In the genomic region with DNA sequence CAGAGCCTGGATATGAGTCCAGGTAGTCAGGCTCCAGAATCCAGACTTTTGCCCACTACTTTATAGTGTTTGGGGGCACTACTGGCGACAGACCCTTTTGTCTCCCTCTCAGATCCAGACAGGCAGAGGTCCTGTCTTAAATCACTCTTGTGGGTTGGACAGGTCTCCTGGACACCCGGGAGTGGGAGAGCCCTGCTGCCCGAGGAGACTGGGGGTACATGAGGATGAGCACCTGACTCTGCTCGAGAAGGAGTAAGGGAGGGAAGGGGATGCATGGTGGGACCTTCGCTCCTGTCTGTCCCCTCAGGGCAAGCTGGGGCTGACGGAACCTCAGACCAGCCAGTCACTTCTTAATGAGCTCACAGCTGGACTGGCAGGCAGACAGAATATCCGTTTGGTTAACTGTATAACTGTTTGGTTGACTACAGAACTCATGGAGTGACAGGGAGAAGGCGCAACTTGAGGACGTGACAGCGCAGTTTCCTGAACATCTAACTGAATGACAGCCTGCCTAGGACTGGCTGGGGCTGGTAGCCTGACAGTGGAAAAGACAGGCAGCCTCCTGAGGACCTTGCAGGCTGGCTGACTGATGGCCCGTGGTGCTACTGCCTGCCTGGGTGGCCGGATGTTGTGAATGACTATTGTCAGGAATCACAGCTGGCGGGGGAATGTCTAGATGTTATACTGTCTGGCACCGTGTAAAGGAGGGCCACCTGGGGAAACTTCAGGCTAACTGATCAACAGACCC, we compare ENCODE assay signal across 10 cellular contexts. TPM values are rescaled to one million over a fixed set of nuclear protein-coding genes. Genes with fewer than 3 reads are reported as not detected.
DNase-seq lines count a peak whose midpoint lies in the region; ATAC-seq, FAIRE-seq and TF ChIP-seq lines count a peak whose summit lies in the region.
"Had no signal": no experiment of that assay in that cellular context is flagged by ENCODE, and none has a peak within 500 bp of the region (broad histone marks: within the 10 kb centered on the region; RNA-seq: fewer than 3 reads in every experiment).

No MANE protein-coding gene starts in this region.

- TF ChIP-seq CTCF in Caco-2 (IDR thresholded peaks at IDR 0.05; ENCODE audit: insufficient read depth in 1 of 2, low read depth in 1 of 2, low read length in 1 of 2, severe bottlenecking in 1 of 2, unreplicated experiment in 1 of 2), result no peak
- TF ChIP-seq CTCF in astrocyte (IDR thresholded peaks at IDR 0.05; ENCODE audit: insufficient read depth, low read depth, low read length), result no peak
- TF ChIP-seq CTCF in neural crest cell (conservative IDR thresholded peaks at IDR 0.05), result no peak

- POLR2A ChIA-PET in Caco-2 (lab: Charles Lee), result interaction anchor here (1.9 kb wide), 1 partner anchor 19 kb away, joined by 16 read pairs; no protein-coding TSS in a partner anchor

- H3K36me3 Mint-ChIP-seq in Caco-2 (ENCODE audit: insufficient read depth, unreplicated experiment), result peaks cover 18% of the 10 kb centered on the region
- no peaks in the 10 kb centered on the region for H3K36me3 Mint-ChIP-seq in IgD-negative memory B cell
- H3K36me3 Mint-ChIP-seq in astrocyte (ENCODE audit: low read depth, unreplicated experiment), result no peaks in the 10 kb centered on the region
- peaks cover 8% of the 10 kb centered on the region for H3K36me3 Mint-ChIP-seq in neural crest cell (ENCODE audit: low read depth)

- no peak for FAIRE-seq in astrocyte (lab: Jason Lieb, UNC)

- ATAC-seq in HG03342 (IDR thresholded peaks at IDR 0.05; ENCODE audit: unreplicated experiment), result no peak
- no peak for ATAC-seq in GM18858 (IDR thresholded peaks at IDR 0.05; ENCODE audit: unreplicated experiment)

- in situ Hi-C loops in KBM-7 (cut with MboI; ENCODE audit: low pct_unique_long_range_greater_than_20kb, low sequenced_read_pairs), result no loop called here

- peak overlapping the region; percentile 91 for H3K9ac ChIP-seq in astrocyte (ENCODE audit: low read length)

- H3K79me2 ChIP-seq in astrocyte (ENCODE audit: insufficient read depth, low read length), result peaks cover 27% of the 10 kb centered on the region

- no TSS peak for BruUV-seq in Caco-2 (replicated peaks; lab: Mats Ljungman, UMichigan)

- H3K9me3 ChIP-seq in Caco-2, result no peaks in the 10 kb centered on the region
- H3K9me3 ChIP-seq in astrocyte (ENCODE audit: insufficient read depth, low read depth, low read length), result no peaks in the 10 kb centered on the region
- H3K9me3 ChIP-seq: MG63, prostate gland had no signal

- H3K27ac Mint-ChIP-seq in Caco-2 (ENCODE audit: unreplicated experiment) (no peak overlapping the region), IgD-negative memory B cell (peak overlapping the region in 2 of 3 donors; percentile 41 to 73), astrocyte (ENCODE audit: unreplicated experiment) (peak overlapping the region; percentile 67), neural crest cell (ENCODE audit: unreplicated experiment) (no peak overlapping the region)

- H2AFZ ChIP-seq in astrocyte (ENCODE audit: low read depth, low read length), result peak overlapping the region; percentile 78

- H3K27me3 Mint-ChIP-seq in Caco-2 (ENCODE audit: insufficient read depth, unreplicated experiment), result no peaks in the 10 kb centered on the region
- no peaks in the 10 kb centered on the region for H3K27me3 Mint-ChIP-seq in IgD-negative memory B cell
- no peaks in the 10 kb centered on the region for H3K27me3 Mint-ChIP-seq in astrocyte (ENCODE audit: low read depth, unreplicated experiment)
- peaks cover 6% of the 10 kb centered on the region for H3K27me3 Mint-ChIP-seq in neural crest cell (ENCODE audit: low read depth)

- peak overlapping the region; percentile 97 for H3K4me2 ChIP-seq in astrocyte (ENCODE audit: low read length)

- H3K4me1 ChIP-seq in Caco-2 (no peaks in the 10 kb centered on the region), astrocyte (ENCODE audit: insufficient read depth, low read length) (peaks cover 7% of the 10 kb centered on the region)
- H3K4me1 ChIP-seq: prostate gland had no signal

- CTCF ChIA-PET in Caco-2 (lab: Charles Lee), result interaction anchor here (0.6 to 1.7 kb wide), 2 partner anchors 47 to 119 kb away, joined by 3 to 5 read pairs; no protein-coding TSS in a partner anchor

- no peaks in the 10 kb centered on the region for H3K9me3 Mint-ChIP-seq in Caco-2 (ENCODE audit: unreplicated experiment)
- no peaks in the 10 kb centered on the region for H3K9me3 Mint-ChIP-seq in IgD-negative memory B cell
- H3K9me3 Mint-ChIP-seq in astrocyte (ENCODE audit: unreplicated experiment), result no peaks in the 10 kb centered on the region
- no peaks in the 10 kb centered on the region for H3K9me3 Mint-ChIP-seq in neural crest cell

- H3K36me3 ChIP-seq in Caco-2 (ENCODE audit: control insufficient read depth, insufficient read depth, low read length) (no peaks in the 10 kb centered on the region), astrocyte (ENCODE audit: insufficient read depth, low read length) (peaks cover 2% of the 10 kb centered on the region)
- H3K36me3 ChIP-seq: prostate gland had no signal

- H3K4me3 ChIP-seq in Caco-2 (ENCODE audit: low read depth, low read length) (peak overlapping the region; percentile 69; the same call in 1 of the 2 replicates), astrocyte (ENCODE audit: insufficient read depth, low read depth, low read length) (no peak overlapping the region)

- H4K20me1 ChIP-seq in astrocyte (ENCODE audit: insufficient read depth, low read length), result no peaks in the 10 kb centered on the region

- H3K4me3 Mint-ChIP-seq in Caco-2 (ENCODE audit: unreplicated experiment) (peak overlapping the region; percentile 85), IgD-negative memory B cell (peak overlapping the region in 3 of 4 donors; percentile 31 to 78 (median 77)), astrocyte (ENCODE audit: unreplicated experiment) (peak overlapping the region; percentile 40), neural crest cell (peak overlapping the region; percentile 57)

- H3K27me3 ChIP-seq in Caco-2 (replicated peaks; ENCODE audit: control insufficient read depth, insufficient read depth, low read length) (no peaks in the 10 kb centered on the region), astrocyte (ENCODE audit: insufficient read depth, low read length) (no peaks in the 10 kb centered on the region)
- H3K27me3 ChIP-seq: MG63 had no signal

- intact Hi-C loops in Caco-2 (cut with micrococcal nuclease; ENCODE audit: unreplicated experiment), result loop anchor here (5.0 kb wide), 1 partner anchor 107 kb away; a partner anchor contains a TSS

- peaks cover 7% of the 10 kb centered on the region for H3K4me1 Mint-ChIP-seq in Caco-2 (ENCODE audit: low read depth, unreplicated experiment)
- H3K4me1 Mint-ChIP-seq in IgD-negative memory B cell, result peaks cover 0 to 13% (median 7%) of the 10 kb centered on the region in 3 donors
- peaks cover 8% of the 10 kb centered on the region for H3K4me1 Mint-ChIP-seq in astrocyte (ENCODE audit: low read depth, unreplicated experiment)
- H3K4me1 Mint-ChIP-seq in neural crest cell, result peaks cover 34% of the 10 kb centered on the region

- H3K27ac ChIP-seq in astrocyte (ENCODE audit: low read depth, low read length), result no peak overlapping the region

- DNase-seq in Caco-2 (no peak), astrocyte (ENCODE audit: low read depth) (no peak), neural crest cell (ENCODE audit: low read depth, low spot score) (no peak), NCI-H524 (lab: John Stamatoyannopoulos, UW) (no peak), KBM-7 (no peak)
- DNase-seq: MG63 had no signal

RNA-seq across cellular contexts. Expression of a gene that starts 1.6 kb away (rescaled TPM):
- total RNA-seq in Caco-2 (2022), result 13.9 and 15.8 TPM in 2 replicates
- polyA plus RNA-seq in IgD-negative memory B cell, result 8.6 TPM
- 3.5 and 4.9 TPM in 2 replicates for total RNA-seq in astrocyte
- total RNA-seq in neural crest cell, result 20.4 and 20.8 TPM in 2 replicates

RNA-seq across cellular contexts. Expression of a gene that starts 11.4 kb away (rescaled TPM):
- total RNA-seq in Caco-2 (2022) (0.39 and 0.43 TPM in 2 replicates), astrocyte (0.75 and 1.1 TPM in 2 replicates), neural crest cell (0.64 and 0.70 TPM in 2 replicates)
- 26.5 TPM for polyA plus RNA-seq in IgD-negative memory B cell

Comparison
In these comparisons a context has a peak if more than half of its experiments do, and no peak if none do; other contexts are left out.
1. H3K27ac Mint-ChIP-seq: peak in IgD-negative memory B cell (2 of 3) and astrocyte (single experiment); none in Caco-2 (single experiment) and neural crest cell (single experiment).
2. Peak in every context shown above with its lines, with median percentiles within 50 percentile points of each other: H3K4me3 Mint-ChIP-seq.